16 cellular contexts compared by ENCODE assay signal in genomic region chr18:74722237-74722636, GRCh38.
A peak's percentile ranks its signal among the peaks of the same experiment; 100 is the strongest.
DNase-seq lines count a peak whose midpoint lies in the region; ATAC-seq and TF ChIP-seq lines count a peak whose summit lies in the region.
"Had no signal": no experiment of that assay in that cellular context is flagged by ENCODE, and none has a peak within 500 bp of the region (broad histone marks: within the 10 kb centered on the region; RNA-seq: fewer than 3 reads in every experiment).

No MANE protein-coding gene starts in this region.

- H3K27me3 ChIP-seq in PC-3 (ENCODE audit: low read length): no peaks in the 10 kb centered on the region
- H3K27me3 ChIP-seq: cardiac muscle cell had no signal

- no peak for TF ChIP-seq CTCF in PC-3 (conservative IDR thresholded peaks at IDR 0.05; ENCODE audit: low read depth, low read length)

- BruUV-seq in PC-3 (replicated peaks; lab: Mats Ljungman, UMichigan): no TSS peak

- no peak overlapping the region for H3K4me3 ChIP-seq in PC-3 (ENCODE audit: low read length)
- H3K4me3 ChIP-seq: cardiac muscle cell had no signal

- H3K9me3 ChIP-seq in PC-3 (ENCODE audit: low read length): no peaks in the 10 kb centered on the region

- no peaks in the 10 kb centered on the region for H3K4me1 ChIP-seq in PC-3 (ENCODE audit: insufficient read depth, low read length)

- POLR2A ChIA-PET in PC-3 (lab: Charles Lee; ENCODE audit: unreplicated experiment): no interaction called here

- H2AFZ ChIP-seq in PC-3 (ENCODE audit: low read length): no peak overlapping the region

- H4K20me1 ChIP-seq in PC-3 (ENCODE audit: low read length): no peaks in the 10 kb centered on the region

- no peaks in the 10 kb centered on the region for H3F3A ChIP-seq in PC-3 (ENCODE audit: low read length, unreplicated experiment)

- H3K9ac ChIP-seq in PC-3 (ENCODE audit: low read length): no peak overlapping the region

- H3K27ac ChIP-seq in PC-3 (ENCODE audit: low read length): no peak overlapping the region
- H3K27ac ChIP-seq: 22Rv1, cardiac muscle cell had no signal

- DNase-seq in NOMO-1 (lab: John Stamatoyannopoulos, UW; ENCODE audit: unreplicated experiment in 2 of 2) (peak; percentile 14 to 41), NOMO-1 treated with dmso at 0.1 percent for 144 hours (lab: John Stamatoyannopoulos, UW; ENCODE audit: unreplicated experiment) (no peak), PC-3 (peak; percentile 35), fibroblast of gingiva (ENCODE audit: low read depth) (peak; percentile 65), stromal cell of bone marrow (ENCODE audit: low read depth) (peak; percentile 38), 8988T (no peak)
- no peak for DNase-seq in activated CD4-positive, alpha-beta T cell treated with anti-CD3 and anti-CD28 coated beads for 4 hours
- DNase-seq: activated CD8-positive, alpha-beta T cell treated with anti-CD3 and anti-CD28 coated beads, Interleukin-2, amount 10 ng/mL, durations not matched to agents 7 days and 5 days; erythroblast; NCI-H526 treated with DMSO at 0.1 percent for 48 hours; occipital lobe; substantia nigra had no signal

- H3K36me3 ChIP-seq in PC-3 (ENCODE audit: low read depth, low read length): no peaks in the 10 kb centered on the region
- H3K36me3 ChIP-seq: cardiac muscle cell had no signal

- CTCF ChIA-PET in PC-3 (lab: Charles Lee): no interaction called here

- intact Hi-C loops in PC-3 (cut with micrococcal nuclease): no loop called here

- H3K4me2 ChIP-seq in PC-3 (ENCODE audit: low read length): no peak overlapping the region

- no peak for ATAC-seq in PC-3
- ATAC-seq in GM18873 (IDR thresholded peaks at IDR 0.05; ENCODE audit: low FRiP score, unreplicated experiment): no peak
- ATAC-seq: activated CD8-positive, alpha-beta T cell treated with anti-CD3 and anti-CD28 coated beads, Interleukin-2, amount 10 ng/mL, durations not matched to agents 7 days and 5 days; Right ventricle myocardium inferior had no signal

- no peaks in the 10 kb centered on the region for H3K79me2 ChIP-seq in PC-3 (ENCODE audit: low read length)

- no peaks in the 10 kb centered on the region for H3K9me2 ChIP-seq in PC-3 (replicated peaks; ENCODE audit: low read length)

Comparison
In these comparisons a context has a peak if more than half of its experiments do, and no peak if none do; other contexts are left out.
1. DNase-seq: peak in NOMO-1 (2 of 2), PC-3 (single experiment), fibroblast of gingiva (single experiment) and stromal cell of bone marrow (single experiment); none in NOMO-1 treated with dmso at 0.1 percent for 144 hours (single experiment), activated CD4-positive, alpha-beta T cell treated with anti-CD3 and anti-CD28 coated beads for 4 hours (0 of 2) and 8988T (single experiment).